In genomic region chr21:45880097-45881068, GRCh38 we compare ENCODE assay signal across 8 cellular contexts.
DNase-seq lines count a peak whose midpoint lies in the region; ATAC-seq and TF ChIP-seq lines count a peak whose summit lies in the region.

No MANE protein-coding gene starts in this region.

- no peak overlapping the region for H3K9ac ChIP-seq in BLaER1

- ATAC-seq in stimulated activated naive CD8-positive, alpha-beta T cell treated with anti-CD3 and anti-CD28 coated beads, Interleukin-15, amount 100 ng/mL, for 72 hours = peak; percentile 96
- ATAC-seq in GM19395 (IDR thresholded peaks at IDR 0.05; ENCODE audit: unreplicated experiment) = no peak

- no peaks in the 10 kb centered on the region for H3K79me2 ChIP-seq in OCI-LY7 (ENCODE audit: insufficient read depth, low read depth, low read length)

- H3K27ac Mint-ChIP-seq in HFFc6 (no peak overlapping the region; the same call in 1 of the 2 replicates), neural crest cell (ENCODE audit: unreplicated experiment) (no peak overlapping the region)
- H3K27ac Mint-ChIP-seq in stimulated activated naive CD8-positive, alpha-beta T cell treated with anti-CD3 and anti-CD28 coated beads, Interleukin-15, amount 100 ng/mL, for 72 hours = peak overlapping the region in 1 of 2 donors; percentile 89

- no TSS peak for BruUV-seq in OCI-LY7 (replicated peaks; lab: Mats Ljungman, UMichigan)

- H3K9me3 ChIP-seq in BLaER1 (no peaks in the 10 kb centered on the region), OCI-LY7 (ENCODE audit: low read length) (no peaks in the 10 kb centered on the region)

- H2AFZ ChIP-seq in OCI-LY7 (ENCODE audit: low read length) = no peak overlapping the region

- no peaks in the 10 kb centered on the region for H3K27me3 ChIP-seq in BLaER1

- no peak overlapping the region for H3K4me3 Mint-ChIP-seq in HFFc6
- H3K4me3 Mint-ChIP-seq in neural crest cell = no peak overlapping the region
- no peak overlapping the region for H3K4me3 Mint-ChIP-seq in stimulated activated naive CD8-positive, alpha-beta T cell treated with anti-CD3 and anti-CD28 coated beads, Interleukin-15, amount 100 ng/mL, for 72 hours

- no peaks in the 10 kb centered on the region for H3K36me3 ChIP-seq in BLaER1
- no peaks in the 10 kb centered on the region for H3K36me3 ChIP-seq in OCI-LY7 (ENCODE audit: insufficient read depth, low read length)

- CTCF ChIA-PET in OCI-LY7 (lab: Charles Lee; ENCODE audit: unreplicated experiment) = no interaction called here

- H3K4me3 ChIP-seq in BLaER1 (no peak overlapping the region), OCI-LY7 (ENCODE audit: low read depth, low read length, poor library complexity, severe bottlenecking) (no peak overlapping the region)

- H3K4me1 ChIP-seq in BLaER1 (peaks cover 41% of the 10 kb centered on the region), OCI-LY7 (ENCODE audit: insufficient read depth, low read length, poor library complexity, severe bottlenecking) (no peaks in the 10 kb centered on the region)

- H3K4me1 Mint-ChIP-seq in HFFc6 (ENCODE audit: low read depth) (peaks cover 33% of the 10 kb centered on the region), neural crest cell (peaks cover 18% of the 10 kb centered on the region)
- peaks cover 44% of the 10 kb centered on the region for H3K4me1 Mint-ChIP-seq in stimulated activated naive CD8-positive, alpha-beta T cell treated with anti-CD3 and anti-CD28 coated beads, Interleukin-15, amount 100 ng/mL, for 72 hours

- POLR2A ChIA-PET in OCI-LY7 (lab: Charles Lee) = no interaction called here

- H3K4me2 ChIP-seq in BLaER1 (peak overlapping the region; percentile 32), OCI-LY7 (ENCODE audit: low read length) (no peak overlapping the region)

- TF ChIP-seq CTCF in HFFc6 (IDR thresholded peaks at IDR 0.05) (peak; percentile 90), OCI-LY7 (conservative IDR thresholded peaks at IDR 0.05; ENCODE audit: low read length) (peak; percentile 82), neural crest cell (conservative IDR thresholded peaks at IDR 0.05) (peak; percentile 70)

- intact Hi-C loops in OCI-LY7 (cut with micrococcal nuclease; ENCODE audit: unreplicated experiment) = no loop called here

- H3K27me3 Mint-ChIP-seq in HFFc6 (ENCODE audit: insufficient read depth) (peaks cover 4% of the 10 kb centered on the region), neural crest cell (ENCODE audit: low read depth) (no peaks in the 10 kb centered on the region)
- H3K27me3 Mint-ChIP-seq in stimulated activated naive CD8-positive, alpha-beta T cell treated with anti-CD3 and anti-CD28 coated beads, Interleukin-15, amount 100 ng/mL, for 72 hours = peaks cover 57% of the 10 kb centered on the region

- no peaks in the 10 kb centered on the region for H3K9me3 Mint-ChIP-seq in HFFc6
- H3K9me3 Mint-ChIP-seq in neural crest cell = no peaks in the 10 kb centered on the region
- H3K9me3 Mint-ChIP-seq in stimulated activated naive CD8-positive, alpha-beta T cell treated with anti-CD3 and anti-CD28 coated beads, Interleukin-15, amount 100 ng/mL, for 72 hours = no peaks in the 10 kb centered on the region

- DNase-seq in HFFc6 (peak; percentile 62), OCI-LY7 (ENCODE audit: low spot score) (peak; percentile 65), activated T-cell treated with anti-CD3 and anti-CD28 coated beads for 48 hours (ENCODE audit: low read depth) (peak; percentile 67), fibroblast of gingiva (ENCODE audit: low read depth) (peak; percentile 30), neural crest cell (ENCODE audit: low read depth, low spot score) (peak; percentile 72)
- DNase-seq in stimulated activated naive CD8-positive, alpha-beta T cell treated with anti-CD3 and anti-CD28 coated beads, Interleukin-15, amount 100 ng/mL, for 72 hours = peak; percentile 68 to 77

- no peaks in the 10 kb centered on the region for H3K9me2 ChIP-seq in OCI-LY7 (ENCODE audit: insufficient read depth, low read length)

- H3K27ac ChIP-seq in BLaER1 = 0 out of 2 replicates have a peak overlapping the region, but pooled peaks have one; percentile 14
- H3K27ac ChIP-seq in OCI-LY7 (ENCODE audit: low read depth, low read length, poor library complexity, severe bottlenecking) = no peak overlapping the region

- H3K36me3 Mint-ChIP-seq in HFFc6 (ENCODE audit: low read depth) = no peaks in the 10 kb centered on the region
- H3K36me3 Mint-ChIP-seq in neural crest cell (ENCODE audit: low read depth) = no peaks in the 10 kb centered on the region

- peaks cover 32% of the 10 kb centered on the region; the same call in 1 of the 2 replicates for H4K20me1 ChIP-seq in BLaER1
- no peaks in the 10 kb centered on the region for H4K20me1 ChIP-seq in OCI-LY7 (ENCODE audit: insufficient read depth, low read length)
